ENCODE assay signal across 13 cellular contexts in the genomic region with DNA sequence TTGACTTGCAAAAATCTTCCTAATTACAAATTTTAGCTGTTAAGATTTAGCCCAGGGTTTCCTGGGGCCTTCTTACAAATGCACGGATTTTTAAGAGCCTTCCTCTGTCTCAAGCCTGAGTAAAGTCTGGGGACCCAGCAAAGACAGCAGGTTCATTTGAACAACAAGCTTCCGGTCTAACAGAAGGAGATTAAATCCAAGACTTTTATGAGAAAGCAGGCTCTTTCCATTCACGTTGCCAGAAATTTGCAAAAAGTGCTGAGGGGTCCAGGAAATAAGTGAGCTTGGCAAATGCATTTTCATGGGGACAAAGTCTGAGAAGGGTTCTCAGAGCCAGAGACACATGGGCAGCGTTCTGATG.
DNase-seq lines count a peak whose midpoint lies in the region; ATAC-seq and TF ChIP-seq lines count a peak whose summit lies in the region.
"Had no signal": no experiment of that assay in that cellular context is flagged by ENCODE, and none has a peak within 500 bp of the region (broad histone marks: within the 10 kb centered on the region; RNA-seq: fewer than 3 reads in every experiment).

No MANE protein-coding gene starts in this region.

- H3K4me2 ChIP-seq in Karpas-422 (ENCODE audit: low read depth, low read length, poor library complexity, severe bottlenecking), result peak overlapping the region; percentile 95
- H3K4me2 ChIP-seq: hepatocyte had no signal

- peak overlapping the region; percentile 98 for H3K27ac Mint-ChIP-seq in activated CD4-positive, alpha-beta T cell treated with anti-CD3 and anti-CD28 coated beads, Interleukin-2, amount 10 ng/mL, durations not matched to agents 7 days and 5 days
- H3K27ac Mint-ChIP-seq in activated naive CD8-positive, alpha-beta T cell treated with anti-CD3 and anti-CD28 coated beads for 36 hours, result peak overlapping the region; percentile 98

- peak overlapping the region; percentile 78 for H3K9ac ChIP-seq in Karpas-422 (ENCODE audit: low read length)

- H3K9me3 Mint-ChIP-seq in activated CD4-positive, alpha-beta T cell treated with anti-CD3 and anti-CD28 coated beads, Interleukin-2, amount 10 ng/mL, durations not matched to agents 7 days and 5 days, result peaks cover 5% of the 10 kb centered on the region
- peaks cover 3% of the 10 kb centered on the region for H3K9me3 Mint-ChIP-seq in activated naive CD8-positive, alpha-beta T cell treated with anti-CD3 and anti-CD28 coated beads for 36 hours

- intact Hi-C loops in spleen (cut with DNase I; ENCODE audit: low total_unique reads) (loop anchor here (10.0 kb wide), 2 partner anchors 67 to 113 kb away; partner anchors contain the start of gene ARHGEF3), lower leg skin (cut with DNase I; ENCODE audit: low total_unique reads) (no loop called here), mucosa of descending colon (cut with DNase I, micrococcal nuclease) (no loop called here)

- ATAC-seq in mucosa of descending colon, result no peak

- TF ChIP-seq POLR2A in spleen (IDR thresholded peaks at IDR 0.05) (no peak), lower leg skin (IDR thresholded peaks at IDR 0.05) (no peak)

- H3K36me3 ChIP-seq in Karpas-422 (ENCODE audit: insufficient read depth, low read length), result no peaks in the 10 kb centered on the region
- no peaks in the 10 kb centered on the region for H3K36me3 ChIP-seq in spleen
- no peaks in the 10 kb centered on the region for H3K36me3 ChIP-seq in mucosa of descending colon (ENCODE audit: low read depth)
- H3K36me3 ChIP-seq: HAP-1, SJCRH30 had no signal

- CTCF ChIA-PET in activated CD4-positive, alpha-beta T cell treated with anti-CD3 and anti-CD28 coated beads, Interleukin-2, amount 10 ng/mL, durations not matched to agents 7 days and 5 days (lab: Charles Lee), result interaction anchor here (0.5 to 3.4 kb wide), 10 partner anchors 9 to 163 kb away, joined by 3 to 19 read pairs (median 4); no protein-coding TSS in a partner anchor

- H3K4me3 ChIP-seq in Karpas-422 (ENCODE audit: low read length) (peak overlapping the region; percentile 77), spleen (peak overlapping the region in 1 of 8 donors; percentile 46), lower leg skin (ENCODE audit: low read depth, poor library complexity, severe bottlenecking) (no peak overlapping the region), mucosa of descending colon (no peak overlapping the region)
- H3K4me3 ChIP-seq: HAP-1, hepatocyte, SJCRH30 had no signal

- H4K20me1 ChIP-seq in Karpas-422 (ENCODE audit: insufficient read depth, low read depth, low read length), result no peaks in the 10 kb centered on the region

- peak overlapping the region; percentile 91 for H3K4me3 Mint-ChIP-seq in activated CD4-positive, alpha-beta T cell treated with anti-CD3 and anti-CD28 coated beads, Interleukin-2, amount 10 ng/mL, durations not matched to agents 7 days and 5 days
- H3K4me3 Mint-ChIP-seq in activated naive CD8-positive, alpha-beta T cell treated with anti-CD3 and anti-CD28 coated beads for 36 hours, result peak overlapping the region; percentile 7

- peak overlapping the region; percentile 96 for H3K27ac ChIP-seq in Karpas-422 (ENCODE audit: low read length)
- H3K27ac ChIP-seq in spleen, result peak overlapping the region; percentile 6 to 89 (median 78)
- H3K27ac ChIP-seq: hepatocyte, SJCRH30 had no signal

- H3K36me3 Mint-ChIP-seq in activated CD4-positive, alpha-beta T cell treated with anti-CD3 and anti-CD28 coated beads, Interleukin-2, amount 10 ng/mL, durations not matched to agents 7 days and 5 days (ENCODE audit: low read depth), result peaks cover 14% of the 10 kb centered on the region
- H3K36me3 Mint-ChIP-seq in activated naive CD8-positive, alpha-beta T cell treated with anti-CD3 and anti-CD28 coated beads for 36 hours, result peaks cover 14% of the 10 kb centered on the region

- H3K9me3 ChIP-seq in Karpas-422 (ENCODE audit: low read length), result no peaks in the 10 kb centered on the region
- no peaks in the 10 kb centered on the region for H3K9me3 ChIP-seq in spleen
- H3K9me3 ChIP-seq in mucosa of descending colon, result no peaks in the 10 kb centered on the region
- H3K9me3 ChIP-seq: HAP-1 had no signal

- H3K4me1 ChIP-seq in Karpas-422 (ENCODE audit: low read length) (peaks cover 72% of the 10 kb centered on the region), spleen (peaks cover 26 to 71% (median 54%) of the 10 kb centered on the region in 6 donors), mucosa of descending colon (ENCODE audit: low read depth) (peaks cover 4% of the 10 kb centered on the region)
- H3K4me1 ChIP-seq: HAP-1, SJCRH30 had no signal

- H3K79me2 ChIP-seq in Karpas-422 (ENCODE audit: low read length), result no peaks in the 10 kb centered on the region
- H3K79me2 ChIP-seq: hepatocyte had no signal

- H3K9me2 ChIP-seq in Karpas-422 (replicated peaks; ENCODE audit: insufficient read depth, low read length), result no peaks in the 10 kb centered on the region

- peaks cover 85% of the 10 kb centered on the region for H3K4me1 Mint-ChIP-seq in activated CD4-positive, alpha-beta T cell treated with anti-CD3 and anti-CD28 coated beads, Interleukin-2, amount 10 ng/mL, durations not matched to agents 7 days and 5 days
- peaks cover 76% of the 10 kb centered on the region for H3K4me1 Mint-ChIP-seq in activated naive CD8-positive, alpha-beta T cell treated with anti-CD3 and anti-CD28 coated beads for 36 hours

- POLR2A ChIA-PET in activated CD4-positive, alpha-beta T cell treated with anti-CD3 and anti-CD28 coated beads, Interleukin-2, amount 10 ng/mL, durations not matched to agents 7 days and 5 days (lab: Charles Lee), result no interaction called here

- no peaks in the 10 kb centered on the region for H3K27me3 Mint-ChIP-seq in activated CD4-positive, alpha-beta T cell treated with anti-CD3 and anti-CD28 coated beads, Interleukin-2, amount 10 ng/mL, durations not matched to agents 7 days and 5 days
- no peaks in the 10 kb centered on the region for H3K27me3 Mint-ChIP-seq in activated naive CD8-positive, alpha-beta T cell treated with anti-CD3 and anti-CD28 coated beads for 36 hours

- 58 to 79% (median 70%) methylated on average over 4 of the region's 4 CpGs for WGBS in spleen, 5 donors
- 62 to 69% methylated on average over 4 of the region's 4 CpGs for WGBS in lower leg skin, 2 donors

- DNase-seq in activated CD4-positive, alpha-beta T cell treated with anti-CD3 and anti-CD28 coated beads, Interleukin-2, amount 10 ng/mL, durations not matched to agents 7 days and 5 days, result no peak
- no peak for DNase-seq in activated CD4-positive, alpha-beta T cell treated with anti-CD3 and anti-CD28 coated beads for 4 hours
- DNase-seq in Karpas-422 (no peak), spleen (no peak), epidermal melanocyte (ENCODE audit: insufficient read length, low spot score) (no peak), lower leg skin (ENCODE audit: low spot score in 2 of 2) (no peak), mucosa of descending colon (no peak)
- DNase-seq in activated naive CD8-positive, alpha-beta T cell treated with anti-CD3 and anti-CD28 coated beads for 36 hours, result no peak
- DNase-seq: activated CD8-positive, alpha-beta memory T cell treated with anti-CD3 and anti-CD28 coated beads, Interleukin-2, amount 50 U/mL, for 48 hours; cortex of kidney; SJCRH30 had no signal

- H3K27me3 ChIP-seq in Karpas-422 (ENCODE audit: low read length) (no peaks in the 10 kb centered on the region), spleen (replicated peaks in 1 of 7) (no peaks in the 10 kb centered on the region)
- H3K27me3 ChIP-seq: hepatocyte, SJCRH30 had no signal

- no peak for TF ChIP-seq CTCF in spleen (IDR thresholded peaks at IDR 0.05 in 8 of 11, conservative IDR thresholded peaks at IDR 0.05 in 3 of 11)
- TF ChIP-seq CTCF in lower leg skin (IDR thresholded peaks at IDR 0.05), result no peak
- TF ChIP-seq CTCF in mucosa of descending colon (IDR thresholded peaks at IDR 0.05), result no peak

- no peak overlapping the region for H2AFZ ChIP-seq in Karpas-422 (ENCODE audit: low read length)
- H2AFZ ChIP-seq: hepatocyte had no signal
